8 cellular contexts compared by ENCODE assay signal in genomic region chr5:37672118-37672588, GRCh38.
DNase-seq lines count a peak whose midpoint lies in the region; ATAC-seq and TF ChIP-seq lines count a peak whose summit lies in the region.
"Not testable (repeated sequence)": the region's sequence is repeated elsewhere in the genome, so short reads cannot be mapped to it uniquely, and the experiment has no call there.

No MANE protein-coding gene starts in this region.

- H3K4me3 Mint-ChIP-seq in CD4-positive, CD25-positive, alpha-beta regulatory T cell, result peak overlapping the region in 2 of 4 donors; percentile 28 to 56
- H3K4me3 Mint-ChIP-seq in activated CD4-positive, alpha-beta memory T cell treated with anti-CD3 and anti-CD28 coated beads for 36 hours, result not testable (repeated sequence)

- not testable (repeated sequence) for H3K9me3 ChIP-seq in CD4-positive, CD25-positive, alpha-beta regulatory T cell (ENCODE audit: control insufficient read depth in 2 of 2, low read length in 2 of 2); OCI-LY3 (ENCODE audit: insufficient read depth, low read length); skeletal muscle tissue (ENCODE audit: control insufficient read depth in 3 of 3, low read length in 3 of 3)

- not testable (repeated sequence) for TF ChIP-seq CTCF in OCI-LY3 (IDR thresholded peaks at IDR 0.05; ENCODE audit: low read depth, low read length); fibroblast of villous mesenchyme (IDR thresholded peaks at IDR 0.05; ENCODE audit: insufficient read depth, low read depth, low read length)

- H3K36me3 Mint-ChIP-seq in CD4-positive, CD25-positive, alpha-beta regulatory T cell, result not testable (repeated sequence)
- peaks cover 11% of the 10 kb centered on the region for H3K36me3 Mint-ChIP-seq in activated CD4-positive, alpha-beta memory T cell treated with anti-CD3 and anti-CD28 coated beads for 36 hours

- CTCF ChIA-PET in activated CD4-positive, alpha-beta memory T cell treated with anti-CD3 and anti-CD28 coated beads for 36 hours (lab: Charles Lee), result not testable (repeated sequence)

- H4K20me1 ChIP-seq in OCI-LY3 (ENCODE audit: insufficient read depth, low read length), result not testable (repeated sequence)

- not testable (repeated sequence) for H3K4me3 ChIP-seq in CD4-positive, CD25-positive, alpha-beta regulatory T cell (ENCODE audit: low read depth, low read length); OCI-LY3 (ENCODE audit: low read length); fibroblast of villous mesenchyme (ENCODE audit: low read depth, low read length); skeletal muscle tissue (ENCODE audit: low read length in 3 of 3)

- not testable (repeated sequence) for ATAC-seq in CD4-positive, CD25-positive, alpha-beta regulatory T cell (ENCODE audit: low read depth in 2 of 2)
- ATAC-seq in GM18519 (IDR thresholded peaks at IDR 0.05; ENCODE audit: low FRiP score, unreplicated experiment), result peak; percentile 85
- ATAC-seq in GM21786 (IDR thresholded peaks at IDR 0.05; ENCODE audit: unreplicated experiment), result peak; percentile 75
- ATAC-seq in HG03469 (IDR thresholded peaks at IDR 0.05; ENCODE audit: unreplicated experiment), result peak; percentile 89

- DNase-seq in CD4-positive, CD25-positive, alpha-beta regulatory T cell, result peak in 2 of 3 donors; percentile 2 to 22
- peak; percentile 14 for DNase-seq in activated CD4-positive, alpha-beta memory T cell treated with anti-CD3 and anti-CD28 coated beads for 36 hours
- peak; percentile 84 for DNase-seq in fibroblast of villous mesenchyme (ENCODE audit: low read depth)

- not testable (repeated sequence) for H3K36me3 ChIP-seq in CD4-positive, CD25-positive, alpha-beta regulatory T cell (ENCODE audit: control insufficient read depth, insufficient read depth, low read length); OCI-LY3 (replicated peaks; ENCODE audit: low read depth, low read length); skeletal muscle tissue (ENCODE audit: control insufficient read depth in 3 of 3, insufficient read depth in 3 of 3, low read length in 3 of 3)

- H3K4me1 ChIP-seq in CD4-positive, CD25-positive, alpha-beta regulatory T cell (ENCODE audit: control insufficient read depth, insufficient read depth, low read length, poor library complexity, severe bottlenecking), result not testable (repeated sequence)
- H3K4me1 ChIP-seq in OCI-LY3 (ENCODE audit: low read length) (peaks cover 12% of the 10 kb centered on the region), skeletal muscle tissue (ENCODE audit: control insufficient read depth in 3 of 3, insufficient read depth in 3 of 3, low read length in 3 of 3) (peaks cover 4 to 21% (median 14%) of the 10 kb centered on the region in 3 donors)

- peaks cover 11 to 26% (median 20%) of the 10 kb centered on the region in 4 donors for H3K4me1 Mint-ChIP-seq in CD4-positive, CD25-positive, alpha-beta regulatory T cell
- peaks cover 15% of the 10 kb centered on the region for H3K4me1 Mint-ChIP-seq in activated CD4-positive, alpha-beta memory T cell treated with anti-CD3 and anti-CD28 coated beads for 36 hours (ENCODE audit: low read depth)

- H3K27ac Mint-ChIP-seq in CD4-positive, CD25-positive, alpha-beta regulatory T cell, result peak overlapping the region; percentile 6 to 78 (median 9)
- H3K27ac Mint-ChIP-seq in activated CD4-positive, alpha-beta memory T cell treated with anti-CD3 and anti-CD28 coated beads for 36 hours, result not testable (repeated sequence)

- not testable (repeated sequence) for H3K27me3 Mint-ChIP-seq in CD4-positive, CD25-positive, alpha-beta regulatory T cell; activated CD4-positive, alpha-beta memory T cell treated with anti-CD3 and anti-CD28 coated beads for 36 hours

- H3K4me2 ChIP-seq in OCI-LY3 (ENCODE audit: low read length), result peak overlapping the region; percentile 48; the same call in 1 of the 2 replicates

- not testable (repeated sequence) for H3K27me3 ChIP-seq in CD4-positive, CD25-positive, alpha-beta regulatory T cell (ENCODE audit: control insufficient read depth, insufficient read depth, low read length); OCI-LY3 (ENCODE audit: low read depth, low read length); skeletal muscle tissue (ENCODE audit: control insufficient read depth in 3 of 3, insufficient read depth in 3 of 3, low read length in 3 of 3)

- H2AFZ ChIP-seq in OCI-LY3 (ENCODE audit: low read depth, low read length), result not testable (repeated sequence)

- intact Hi-C loops in activated CD4-positive, alpha-beta memory T cell treated with anti-CD3 and anti-CD28 coated beads for 36 hours (cut with micrococcal nuclease), result not testable (repeated sequence)

- not testable (repeated sequence) for H3K9me3 Mint-ChIP-seq in CD4-positive, CD25-positive, alpha-beta regulatory T cell
- H3K9me3 Mint-ChIP-seq in activated CD4-positive, alpha-beta memory T cell treated with anti-CD3 and anti-CD28 coated beads for 36 hours, result peaks cover 16% of the 10 kb centered on the region

- POLR2A ChIA-PET in activated CD4-positive, alpha-beta memory T cell treated with anti-CD3 and anti-CD28 coated beads for 36 hours (lab: Charles Lee), result not testable (repeated sequence)

- not testable (repeated sequence) for H3K79me2 ChIP-seq in OCI-LY3 (ENCODE audit: low read length)

- H3K27ac ChIP-seq in CD4-positive, CD25-positive, alpha-beta regulatory T cell (ENCODE audit: insufficient read depth, low read length, poor library complexity, severe bottlenecking); OCI-LY3 (ENCODE audit: low read length): not testable (repeated sequence)
- peak overlapping the region; percentile 64 for H3K27ac ChIP-seq in skeletal muscle tissue (ENCODE audit: low read depth, low read length)

- not testable (repeated sequence) for H3K9ac ChIP-seq in OCI-LY3 (ENCODE audit: low read length); skeletal muscle tissue (ENCODE audit: low read depth in 1 of 3, low read length in 3 of 3)

Comparison
In these comparisons a context has a peak if more than half of its experiments do, and no peak if none do; other contexts are left out.
1. DNase-seq: peak in every context shown above with its lines; median percentile 84 in fibroblast of villous mesenchyme; 14 in activated CD4-positive, alpha-beta memory T cell treated with anti-CD3 and anti-CD28 coated beads for 36 hours; 12 in CD4-positive, CD25-positive, alpha-beta regulatory T cell.